ENCODE assay signal across 7 cellular contexts in the genomic region with DNA sequence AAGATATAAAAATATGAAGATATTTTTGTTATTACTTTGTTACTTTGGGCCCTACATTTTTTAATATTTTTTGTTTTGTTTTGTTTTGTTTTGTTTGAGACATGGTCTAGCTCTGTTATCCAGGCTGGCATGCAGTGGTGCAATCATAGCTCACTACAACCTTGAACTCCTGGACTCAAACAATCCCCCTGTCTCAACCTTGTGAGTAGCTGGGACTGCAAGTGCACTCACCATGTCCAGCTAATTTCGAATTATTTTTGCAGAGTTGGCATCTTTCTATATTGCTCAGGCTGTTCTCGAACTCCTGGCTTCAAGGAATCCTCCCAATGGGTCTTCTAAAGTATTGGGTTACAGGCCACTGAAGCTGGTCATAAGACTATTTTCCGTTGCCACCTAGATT.
"Had no signal": no experiment of that assay in that cellular context is flagged by ENCODE, and none has a peak within 500 bp of the region (broad histone marks: within the 10 kb centered on the region; RNA-seq: fewer than 3 reads in every experiment).

No MANE protein-coding gene starts in this region.

- H3K4me3 ChIP-seq: K562 had no signal

- DNase-seq: IMR-90, KBM-7, KG1 had no signal

- H3K9ac ChIP-seq: KMS-11 had no signal

- H3K27ac ChIP-seq: HL-60, KMS-11 had no signal

- FAIRE-seq: HTR-8/SVneo, K562 had no signal

- H3K4me2 ChIP-seq: KMS-11 had no signal

- ATAC-seq: K562 had no signal
